Comparison of ENCODE assay signal across 19 cellular contexts in the genomic region with DNA sequence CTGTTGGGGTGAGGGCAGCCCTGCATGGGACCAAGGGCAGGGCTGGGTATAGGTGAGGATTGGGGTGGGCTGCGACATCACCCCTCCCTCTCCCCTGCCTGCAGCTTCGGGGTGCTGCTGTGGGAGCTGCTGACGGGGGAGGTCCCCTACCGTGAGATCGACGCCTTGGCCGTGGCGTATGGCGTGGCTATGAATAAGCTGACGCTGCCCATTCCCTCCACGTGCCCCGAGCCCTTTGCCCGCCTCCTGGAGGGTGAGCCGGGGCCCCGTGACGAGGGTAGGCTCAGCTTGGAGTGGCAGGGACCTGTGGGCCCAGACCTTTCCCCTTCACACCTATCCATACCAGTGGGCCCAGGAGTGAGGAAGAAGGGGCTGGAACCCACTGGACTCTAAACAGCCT. TPM values are rescaled to one million over a fixed set of nuclear protein-coding genes. Genes with fewer than 3 reads are reported as not detected.
A peak's percentile ranks its signal among the peaks of the same experiment; 100 is the strongest.
DNase-seq lines count a peak whose midpoint lies in the region; ATAC-seq and TF ChIP-seq lines count a peak whose summit lies in the region.
"Had no signal": no experiment of that assay in that cellular context is flagged by ENCODE, and none has a peak within 500 bp of the region (broad histone marks: within the 10 kb centered on the region; RNA-seq: fewer than 3 reads in every experiment).

No MANE protein-coding gene starts in this region.

- POLR2A ChIA-PET in HEK293 (lab: Yijun Ruan, JAX) = interaction anchor here (0.8 kb wide), 1 partner anchor 14 kb away, joined by 3 read pairs; a partner anchor contains a TSS

- no peak for ATAC-seq in activated T-helper 17 cell treated with anti-CD3 and anti-CD28 coated beads, Interleukin-2, amount 50 U/mL, for 72 hours (replicated peaks)
- peak; percentile 24 for ATAC-seq in upper lobe of right lung
- no peak for ATAC-seq in natural killer cell treated with Interleukin-12 subunit alpha and Interleukin-12 subunit beta and Interleukin-15 and Interleukin-18, amount 100 ng/mL, for 72 hours
- no peak for ATAC-seq in GM19351 (IDR thresholded peaks at IDR 0.05; ENCODE audit: unreplicated experiment)

- H3K36me3 Mint-ChIP-seq in activated T-helper 17 cell treated with anti-CD3 and anti-CD28 coated beads, Interleukin-2, amount 50 U/mL, for 72 hours (ENCODE audit: low read depth) = peaks cover 8% of the 10 kb centered on the region
- no peaks in the 10 kb centered on the region for H3K36me3 Mint-ChIP-seq in natural killer cell treated with Interleukin-12 subunit alpha and Interleukin-12 subunit beta and Interleukin-15 and Interleukin-18, amount 100 ng/mL, for 72 hours

- H3K4me1 Mint-ChIP-seq in activated T-helper 17 cell treated with anti-CD3 and anti-CD28 coated beads, Interleukin-2, amount 50 U/mL, for 72 hours = no peaks in the 10 kb centered on the region
- H3K4me1 Mint-ChIP-seq in natural killer cell treated with Interleukin-12 subunit alpha and Interleukin-12 subunit beta and Interleukin-15 and Interleukin-18, amount 100 ng/mL, for 72 hours (ENCODE audit: low read depth in 2 of 2) = peaks cover 0 to 5% of the 10 kb centered on the region in 2 donors
- H3K4me1 Mint-ChIP-seq: CD4-positive, alpha-beta memory T cell had no signal

- TF ChIP-seq POLR2A in esophagus squamous epithelium (IDR thresholded peaks at IDR 0.05) = no peak

- no peak overlapping the region for H3K27ac ChIP-seq in HEK293 (ENCODE audit: extremely low read depth, low read depth, low read length)
- H3K27ac ChIP-seq in upper lobe of right lung = no peak overlapping the region
- no peak overlapping the region for H3K27ac ChIP-seq in esophagus squamous epithelium

- no peak overlapping the region for H3K4me3 Mint-ChIP-seq in activated T-helper 17 cell treated with anti-CD3 and anti-CD28 coated beads, Interleukin-2, amount 50 U/mL, for 72 hours
- no peak overlapping the region for H3K4me3 Mint-ChIP-seq in natural killer cell treated with Interleukin-12 subunit alpha and Interleukin-12 subunit beta and Interleukin-15 and Interleukin-18, amount 100 ng/mL, for 72 hours
- H3K4me3 Mint-ChIP-seq: CD4-positive, alpha-beta memory T cell had no signal

- H3K27ac Mint-ChIP-seq in activated T-helper 17 cell treated with anti-CD3 and anti-CD28 coated beads, Interleukin-2, amount 50 U/mL, for 72 hours = peak overlapping the region; percentile 10
- H3K27ac Mint-ChIP-seq in natural killer cell treated with Interleukin-12 subunit alpha and Interleukin-12 subunit beta and Interleukin-15 and Interleukin-18, amount 100 ng/mL, for 72 hours = no peak overlapping the region
- H3K27ac Mint-ChIP-seq: CD4-positive, alpha-beta memory T cell had no signal

- no peaks in the 10 kb centered on the region for H3K9me3 ChIP-seq in HEK293 (ENCODE audit: control insufficient read depth, insufficient read depth, low read depth, low read length)
- no peaks in the 10 kb centered on the region for H3K9me3 ChIP-seq in upper lobe of right lung
- H3K9me3 ChIP-seq in esophagus squamous epithelium = no peaks in the 10 kb centered on the region

- H3K36me3 ChIP-seq in HEK293 (ENCODE audit: control insufficient read depth in 2 of 2, insufficient read depth in 1 of 2, low read length in 2 of 2) (peaks cover 39 to 93% of the 10 kb centered on the region in 2 experiments), upper lobe of right lung (peaks cover 6% of the 10 kb centered on the region), esophagus squamous epithelium (peaks cover 0 to 61% (median 0%) of the 10 kb centered on the region in 3 donors)

- no peaks in the 10 kb centered on the region for H3K9me3 Mint-ChIP-seq in activated T-helper 17 cell treated with anti-CD3 and anti-CD28 coated beads, Interleukin-2, amount 50 U/mL, for 72 hours
- no peaks in the 10 kb centered on the region for H3K9me3 Mint-ChIP-seq in natural killer cell treated with Interleukin-12 subunit alpha and Interleukin-12 subunit beta and Interleukin-15 and Interleukin-18, amount 100 ng/mL, for 72 hours
- H3K9me3 Mint-ChIP-seq: CD4-positive, alpha-beta memory T cell had no signal

- no peak for TF ChIP-seq CTCF in HEK293 (tag by site-specific recombination; IDR thresholded peaks at IDR 0.05)
- TF ChIP-seq CTCF in upper lobe of right lung (IDR thresholded peaks at IDR 0.05) = no peak
- no peak for TF ChIP-seq CTCF in esophagus squamous epithelium (IDR thresholded peaks at IDR 0.05)

- DNase-seq in upper lobe of right lung (no peak), esophagus squamous epithelium (lab: John Stamatoyannopoulos, UW) (no peak)
- no peak for DNase-seq in natural killer cell treated with Interleukin-12 subunit alpha and Interleukin-12 subunit beta and Interleukin-15 and Interleukin-18, amount 100 ng/mL, for 72 hours (ENCODE audit: low spot score)
- DNase-seq: C1 segment of cervical spinal cord; Calu3; CD4-positive, alpha-beta memory T cell; COR-L47; DMS53; DMS79 treated with DMSO at 0.1 percent for 48 hours; GF-D8; GOT3; HCEC 1CT had no signal

- 100% methylated on average over 1 of the region's 16 CpGs; no CpG with 5 or more reads in 1 of the 2 donors for WGBS in esophagus squamous epithelium, 2 donors

- H3K27me3 ChIP-seq in upper lobe of right lung (no peaks in the 10 kb centered on the region), esophagus squamous epithelium (no peaks in the 10 kb centered on the region)

- intact Hi-C loops in upper lobe of right lung (cut with DNase I) = no loop called here
- intact Hi-C loops in esophagus squamous epithelium (cut with DNase I) = no loop called here

- H3K4me1 ChIP-seq in HEK293 (ENCODE audit: control insufficient read depth, insufficient read depth, low read length) (peaks cover 6% of the 10 kb centered on the region; the same call in 1 of the 2 replicates), upper lobe of right lung (no peaks in the 10 kb centered on the region), esophagus squamous epithelium (no peaks in the 10 kb centered on the region)

- H3K4me3 ChIP-seq in HEK293 (ENCODE audit: low read depth, low read length) (no peak overlapping the region), upper lobe of right lung (no peak overlapping the region), esophagus squamous epithelium (no peak overlapping the region)

- no peaks in the 10 kb centered on the region for H3K27me3 Mint-ChIP-seq in activated T-helper 17 cell treated with anti-CD3 and anti-CD28 coated beads, Interleukin-2, amount 50 U/mL, for 72 hours
- H3K27me3 Mint-ChIP-seq in natural killer cell treated with Interleukin-12 subunit alpha and Interleukin-12 subunit beta and Interleukin-15 and Interleukin-18, amount 100 ng/mL, for 72 hours = no peaks in the 10 kb centered on the region
- H3K27me3 Mint-ChIP-seq: CD4-positive, alpha-beta memory T cell had no signal

- CTCF ChIA-PET in HEK293 (lab: Yijun Ruan, JAX) = no interaction called here

TF ChIP-seq in HEK293, 187 proteins besides CTCF, POLR2A, EP300 and RAD21:
- 0 out of 2 replicates have a peak, but pooled peaks have one; percentile 17 for TF ChIP-seq GLIS2 (tag by site-specific recombination; IDR thresholded peaks at IDR 0.05)
- TF ChIP-seq ZNF670 (tag by site-specific recombination; IDR thresholded peaks at IDR 0.05; ENCODE audit: low read depth) = no peak

RNA-seq across cellular contexts. Expression of a gene that starts 13.2 kb away (rescaled TPM):
- total RNA-seq in activated T-helper 17 cell treated with anti-CD3 and anti-CD28 coated beads, Interleukin-2, amount 50 U/mL, for 72 hours = 10 to 100 TPM; 11.1 to 12.9 TPM
- total RNA-seq in upper lobe of right lung (17.2 TPM), esophagus squamous epithelium (10 to 100 TPM in 1 of 4 donors, 1 to 10 TPM in 3; 4.8 to 10.1 (median 5.3) TPM)
- total RNA-seq in natural killer cell treated with Interleukin-12 subunit alpha and Interleukin-12 subunit beta and Interleukin-15 and Interleukin-18, amount 100 ng/mL, for 72 hours = 10 to 100 TPM; 13.2 to 28.4 TPM

RNA-seq across cellular contexts. Expression of a gene that starts 13.8 kb away (rescaled TPM):
- 1 to 10 TPM in 1 of 2 donors, not detected in 1; 1.1 TPM for total RNA-seq in activated T-helper 17 cell treated with anti-CD3 and anti-CD28 coated beads, Interleukin-2, amount 50 U/mL, for 72 hours
- total RNA-seq in upper lobe of right lung (not detected), esophagus squamous epithelium (not detected)
- not detected for total RNA-seq in natural killer cell treated with Interleukin-12 subunit alpha and Interleukin-12 subunit beta and Interleukin-15 and Interleukin-18, amount 100 ng/mL, for 72 hours
- total RNA-seq: A172; A673; Calu3; CD4-positive, alpha-beta memory T cell; Daoy; G401 had no signal

RNA-seq across cellular contexts. Expression of a gene that starts 22.1 kb away (rescaled TPM):
- under 1 TPM; 0.28 to 0.48 TPM for total RNA-seq in activated T-helper 17 cell treated with anti-CD3 and anti-CD28 coated beads, Interleukin-2, amount 50 U/mL, for 72 hours
- total RNA-seq in upper lobe of right lung (not detected), esophagus squamous epithelium (not detected)
- total RNA-seq in natural killer cell treated with Interleukin-12 subunit alpha and Interleukin-12 subunit beta and Interleukin-15 and Interleukin-18, amount 100 ng/mL, for 72 hours = under 1 TPM in 1 of 2 donors, not detected in 1; 0.98 TPM
- total RNA-seq: A172, Daoy, G401 had no signal
